In genomic region chr12:54394281-54394719, GRCh38 we compare ENCODE assay signal across 9 cellular contexts. TPM values are rescaled to one million over a fixed set of nuclear protein-coding genes. Genes with fewer than 3 reads are reported as not detected.
DNase-seq lines count a peak whose midpoint lies in the region; ATAC-seq and TF ChIP-seq lines count a peak whose summit lies in the region.
"Had no signal": no experiment of that assay in that cellular context is flagged by ENCODE, and none has a peak within 500 bp of the region (broad histone marks: within the 10 kb centered on the region; RNA-seq: fewer than 3 reads in every experiment).

No MANE protein-coding gene starts in this region.

- peak; percentile 75 for TF ChIP-seq CTCF in NB4 (IDR thresholded peaks at IDR 0.05; ENCODE audit: low read depth, low read length)

- TF ChIP-seq POLR2A in NB4 (IDR thresholded peaks at IDR 0.05; ENCODE audit: extremely low read depth, insufficient read length): no peak

- DNase-seq in activated CD8-positive, alpha-beta memory T cell treated with anti-CD3 and anti-CD28 coated beads for 24 hours: peak; percentile 68
- DNase-seq in activated CD8-positive, alpha-beta memory T cell treated with anti-CD3 and anti-CD28 coated beads, Interleukin-2, amount 50 U/mL, for 48 hours: no peak
- DNase-seq in NB4 (ENCODE audit: low read depth) (peak; percentile 83), SW480 (ENCODE audit: low spot score) (peak; percentile 51), myocyte (ENCODE audit: low read depth) (peak; percentile 70)
- DNase-seq in effector CD8-positive, alpha-beta T cell (lab: John Stamatoyannopoulos, UW): peak; percentile 16

- no peak for ATAC-seq in GM19023 (IDR thresholded peaks at IDR 0.05; ENCODE audit: unreplicated experiment)
- ATAC-seq in GM18861 (IDR thresholded peaks at IDR 0.05; ENCODE audit: unreplicated experiment): no peak

- H3K4me3 ChIP-seq in NB4 (ENCODE audit: low read depth, low read length): no peak overlapping the region

RNA-seq across cellular contexts. Expression of gene ZNF385A, which starts 9.8 kb away (rescaled TPM):
- total RNA-seq in myocyte: 2.3 and 4.1 TPM in 2 replicates
- 3.6 TPM for polyA plus RNA-seq in myocyte (2012)

RNA-seq across cellular contexts. Expression of gene ITGA5, which starts 24.8 kb away (rescaled TPM):
- total RNA-seq in myocyte: 156 and 221 TPM in 2 replicates
- polyA plus RNA-seq in myocyte (2012): 195 TPM

RNA-seq across cellular contexts. Expression of gene GPR84, which starts 30.0 kb away (rescaled TPM):
- total RNA-seq in myocyte: not detected in 2 replicates
- polyA plus RNA-seq in myocyte (2012): not detected
- total RNA-seq: temporal lobe had no signal
